17 cellular contexts compared by ENCODE assay signal in the genomic region with DNA sequence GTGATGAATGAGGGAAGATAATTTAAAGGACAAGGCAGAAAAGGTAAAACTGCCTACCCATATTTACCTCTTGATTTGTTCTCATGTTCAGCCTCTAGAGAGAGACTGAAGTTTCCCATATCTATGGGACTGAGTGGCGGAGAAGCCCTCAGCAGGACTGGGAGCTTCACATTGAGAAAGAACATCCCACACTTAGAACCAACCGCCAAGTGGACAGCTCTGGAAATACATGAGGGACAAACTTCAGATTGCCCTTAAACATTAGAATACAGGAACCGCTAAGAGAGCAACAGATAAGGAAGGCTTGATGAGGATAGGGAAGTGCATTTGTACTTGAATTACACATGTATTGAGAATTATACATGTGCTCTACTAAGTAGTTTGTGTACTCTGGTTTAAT.
A peak's percentile ranks its signal among the peaks of the same experiment; 100 is the strongest.
DNase-seq lines count a peak whose midpoint lies in the region; ATAC-seq and TF ChIP-seq lines count a peak whose summit lies in the region.
"Had no signal": no experiment of that assay in that cellular context is flagged by ENCODE, and none has a peak within 500 bp of the region (broad histone marks: within the 10 kb centered on the region; RNA-seq: fewer than 3 reads in every experiment).

No MANE protein-coding gene starts in this region.

- H3K27ac ChIP-seq in WERI-Rb-1 (no peak overlapping the region), mesendoderm (ENCODE audit: low read depth, low read length) (no peak overlapping the region), uterus (no peak overlapping the region)

- H3K4me3 ChIP-seq in WERI-Rb-1 (ENCODE audit: low read depth, low read length) (no peak overlapping the region), mesendoderm (ENCODE audit: low read length) (no peak overlapping the region), uterus (no peak overlapping the region)

- H3K79me1 ChIP-seq in mesendoderm (ENCODE audit: low read length) = no peaks in the 10 kb centered on the region

- H4K5ac ChIP-seq in mesendoderm (ENCODE audit: low read length) = no peak overlapping the region

- no peak for ATAC-seq in GM21737 (IDR thresholded peaks at IDR 0.05; ENCODE audit: unreplicated experiment)
- ATAC-seq: Right ventricle myocardium inferior had no signal

- H2BK120ac ChIP-seq in mesendoderm (ENCODE audit: low read depth, low read length) = no peak overlapping the region

- no peak overlapping the region for H3K18ac ChIP-seq in mesendoderm (ENCODE audit: low read length)

- no peaks in the 10 kb centered on the region for H3K79me2 ChIP-seq in mesendoderm (ENCODE audit: control insufficient read depth, insufficient read depth, low read length)

- DNase-seq in NCI-H82 (lab: John Stamatoyannopoulos, UW) (peak; percentile 18), NCI-H82 treated with DMSO at 0.1 percent for 48 hours (lab: John Stamatoyannopoulos, UW; ENCODE audit: unreplicated experiment) (no peak), HT-29 (ENCODE audit: low spot score) (peak; percentile 44), WERI-Rb-1 (no peak), mesendoderm (peak; percentile 47), uterus (no peak)
- DNase-seq in activated CD4-positive, alpha-beta T cell treated with anti-CD3 and anti-CD28 coated beads for 1 hour = no peak
- DNase-seq: DMS79, GDM1, GOT3, MV-4-11, NCI-H146, NCI-H2227 treated with DMSO at 0.1 percent for 48 hours, NCI-H524 treated with DMSO at 0.1 percent for 48 hours, SK-N-SH had no signal

- no peak for TF ChIP-seq POLR2A in uterus (IDR thresholded peaks at IDR 0.05)

- H4K8ac ChIP-seq in mesendoderm (ENCODE audit: low read depth, low read length) = no peak overlapping the region

- no peak overlapping the region for H2BK5ac ChIP-seq in mesendoderm (ENCODE audit: low read length)

- no peaks in the 10 kb centered on the region for H3K9me3 ChIP-seq in WERI-Rb-1 (ENCODE audit: severe bottlenecking)
- H3K9me3 ChIP-seq in uterus = no peaks in the 10 kb centered on the region
- H3K9me3 ChIP-seq: SK-N-SH had no signal

- H3K4ac ChIP-seq in mesendoderm (ENCODE audit: low read depth, low read length) = no peak overlapping the region

- WGBS in mesendoderm (ENCODE audit: extremely low coverage, insufficient coverage, low lambda C conversion rate) = no CpG with 5 or more reads among the region's 3 CpGs

- H3K56ac ChIP-seq in mesendoderm (ENCODE audit: low read length) = no peak overlapping the region

- no peak overlapping the region for H3K4me2 ChIP-seq in mesendoderm (ENCODE audit: low read length)
- H3K4me2 ChIP-seq: SK-N-SH had no signal

- H3K36me3 ChIP-seq in WERI-Rb-1 = no peaks in the 10 kb centered on the region
- no peaks in the 10 kb centered on the region for H3K36me3 ChIP-seq in mesendoderm (ENCODE audit: control insufficient read depth, insufficient read depth, low read length)
- no peaks in the 10 kb centered on the region for H3K36me3 ChIP-seq in uterus

- H3K9ac ChIP-seq in mesendoderm (ENCODE audit: low read length) = no peak overlapping the region
- H3K9ac ChIP-seq: SK-N-SH had no signal

- intact Hi-C loops in uterus (cut with DNase I; ENCODE audit: low total_unique reads) = no loop called here

- H2AK5ac ChIP-seq in mesendoderm (ENCODE audit: low read length) = no peak overlapping the region

- H3K27me3 ChIP-seq in WERI-Rb-1 (ENCODE audit: insufficient read depth, low read depth, severe bottlenecking) = no peaks in the 10 kb centered on the region
- no peaks in the 10 kb centered on the region for H3K27me3 ChIP-seq in mesendoderm (ENCODE audit: insufficient read depth, low read length, poor library complexity)
- H3K27me3 ChIP-seq in uterus = no peaks in the 10 kb centered on the region

- no peak overlapping the region for H3K23ac ChIP-seq in mesendoderm (ENCODE audit: low read length)

- H3K4me1 ChIP-seq in mesendoderm (ENCODE audit: control insufficient read depth, low read depth, low read length) = no peaks in the 10 kb centered on the region
- no peaks in the 10 kb centered on the region for H3K4me1 ChIP-seq in uterus

- no peak overlapping the region for H2BK15ac ChIP-seq in mesendoderm (replicated peaks; ENCODE audit: low read depth)

- TF ChIP-seq CTCF in WERI-Rb-1 (IDR thresholded peaks at IDR 0.05; ENCODE audit: low read depth, low read length) = 0 out of 2 replicates have a peak, but pooled peaks have one; percentile 20
- TF ChIP-seq CTCF in uterus (IDR thresholded peaks at IDR 0.05) = no peak

Comparison
In these comparisons a context has a peak if more than half of its experiments do, and no peak if none do; other contexts are left out.
1. DNase-seq: peak in NCI-H82 (single experiment), HT-29 (single experiment) and mesendoderm (single experiment); none in NCI-H82 treated with DMSO at 0.1 percent for 48 hours (single experiment), WERI-Rb-1 (single experiment), activated CD4-positive, alpha-beta T cell treated with anti-CD3 and anti-CD28 coated beads for 1 hour (single experiment) and uterus (0 of 2).